In the genomic region with DNA sequence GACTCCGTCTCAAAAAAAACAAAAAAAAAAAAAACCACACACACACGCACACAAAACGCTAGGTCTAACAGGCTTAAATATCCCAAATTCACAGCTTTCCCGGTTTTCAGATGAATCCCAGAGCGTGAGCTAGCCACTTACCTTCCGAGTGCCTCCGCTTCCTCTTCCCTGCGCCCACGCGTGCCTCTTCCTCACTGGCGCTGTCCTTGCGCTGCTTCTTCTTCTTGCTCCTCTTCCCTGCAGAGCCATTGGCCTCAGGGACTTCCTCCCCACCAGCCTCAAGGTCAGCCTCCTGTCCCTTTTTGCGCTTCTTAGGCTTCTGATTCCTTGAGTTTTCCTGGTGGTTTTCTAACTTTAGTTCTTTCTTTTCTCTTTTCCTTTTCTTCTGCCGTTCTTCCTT, we compare ENCODE assay signal across 26 cellular contexts. TPM values are rescaled to one million over a fixed set of nuclear protein-coding genes. Genes with fewer than 3 reads are reported as not detected.
A peak's percentile ranks its signal among the peaks of the same experiment; 100 is the strongest.
DNase-seq lines count a peak whose midpoint lies in the region; ATAC-seq and TF ChIP-seq lines count a peak whose summit lies in the region.
"Had no signal": no experiment of that assay in that cellular context is flagged by ENCODE, and none has a peak within 500 bp of the region (broad histone marks: within the 10 kb centered on the region; RNA-seq: fewer than 3 reads in every experiment).

No MANE protein-coding gene starts in this region.

- H3K9me3 ChIP-seq in CD4-positive, alpha-beta memory T cell (ENCODE audit: control insufficient read depth in 1 of 2, low read length in 2 of 2) = no peaks in the 10 kb centered on the region
- H3K9me3 ChIP-seq: Caco-2, Peyer's patch, SJCRH30 had no signal

- peaks cover 21% of the 10 kb centered on the region for H3K4me1 Mint-ChIP-seq in activated T-cell treated with anti-CD3 and anti-CD28 coated beads, Interleukin-2, amount 50 U/mL, for 24 hours (ENCODE audit: low read depth)
- peaks cover 20 to 23% (median 20%) of the 10 kb centered on the region in 4 donors for H3K4me1 Mint-ChIP-seq in CD4-positive, alpha-beta memory T cell
- peaks cover 20% of the 10 kb centered on the region for H3K4me1 Mint-ChIP-seq in activated naive CD8-positive, alpha-beta T cell treated with anti-CD3 and anti-CD28 coated beads, Interleukin-2, amount 50 U/mL, for 24 hours
- H3K4me1 Mint-ChIP-seq in progenitor cell of endocrine pancreas (ENCODE audit: low read depth) = peaks cover 4% of the 10 kb centered on the region

- no peak overlapping the region for H3K27ac ChIP-seq in CD4-positive, alpha-beta memory T cell (ENCODE audit: low read depth, low read length)
- H3K27ac ChIP-seq: Peyer's patch, SJCRH30 had no signal

- CTCF ChIA-PET in CD4-positive, alpha-beta memory T cell (lab: Charles Lee; ENCODE audit: partially characterized antibody) = interaction anchor here (0.7 to 4.1 kb wide), 5 partner anchors 9 to 23 kb away, joined by 3 to 21 read pairs (median 4); no protein-coding TSS in a partner anchor

- POLR2A ChIA-PET in CD4-positive, alpha-beta memory T cell (lab: Charles Lee; ENCODE audit: partially characterized antibody) = interaction anchor here (0.9 kb wide), 1 partner anchor 14 kb away, joined by 3 read pairs; no protein-coding TSS in a partner anchor

- peaks cover 99% of the 10 kb centered on the region for H3K36me3 Mint-ChIP-seq in activated T-cell treated with anti-CD3 and anti-CD28 coated beads, Interleukin-2, amount 50 U/mL, for 24 hours (ENCODE audit: low read depth)
- H3K36me3 Mint-ChIP-seq in CD4-positive, alpha-beta memory T cell = peaks cover 55 to 78% of the 10 kb centered on the region in 2 donors
- H3K36me3 Mint-ChIP-seq in activated naive CD8-positive, alpha-beta T cell treated with anti-CD3 and anti-CD28 coated beads, Interleukin-2, amount 50 U/mL, for 24 hours (ENCODE audit: low read depth) = peaks cover 66% of the 10 kb centered on the region
- peaks cover 24% of the 10 kb centered on the region for H3K36me3 Mint-ChIP-seq in progenitor cell of endocrine pancreas (ENCODE audit: insufficient read depth)

- peaks cover 45% of the 10 kb centered on the region for H3K36me3 ChIP-seq in CD4-positive, alpha-beta memory T cell (ENCODE audit: insufficient read depth, low read length)

- peak overlapping the region; percentile 14 for H3K27ac Mint-ChIP-seq in activated T-cell treated with anti-CD3 and anti-CD28 coated beads, Interleukin-2, amount 50 U/mL, for 24 hours
- H3K27ac Mint-ChIP-seq in CD4-positive, alpha-beta memory T cell = peak overlapping the region in 4 of 7 donors; percentile 9 to 91 (median 60)
- H3K27ac Mint-ChIP-seq in activated naive CD8-positive, alpha-beta T cell treated with anti-CD3 and anti-CD28 coated beads, Interleukin-2, amount 50 U/mL, for 24 hours = peak overlapping the region; percentile 53
- peak overlapping the region; percentile 68 for H3K27ac Mint-ChIP-seq in progenitor cell of endocrine pancreas

- TF ChIP-seq CTCF in progenitor cell of endocrine pancreas (IDR thresholded peaks at IDR 0.05; ENCODE audit: unreplicated experiment) = no peak

- no peaks in the 10 kb centered on the region for H3K27me3 ChIP-seq in CD4-positive, alpha-beta memory T cell (ENCODE audit: insufficient read depth, low read length)
- H3K27me3 ChIP-seq: Peyer's patch, SJCRH30 had no signal

- H3K4me1 ChIP-seq in CD4-positive, alpha-beta memory T cell (ENCODE audit: insufficient read depth, low read length) = peaks cover 23% of the 10 kb centered on the region
- H3K4me1 ChIP-seq: Caco-2, Peyer's patch, SJCRH30 had no signal

- no peak for DNase-seq in activated T-cell treated with anti-CD3 and anti-CD28 coated beads, Interleukin-2, amount 50 U/mL, for 24 hours
- no peak for DNase-seq in activated T-cell treated with anti-CD3 and anti-CD28 coated beads, Interleukin-2, amount 50 U/mL, for 1 hour
- DNase-seq in CD4-positive, alpha-beta memory T cell = no peak
- DNase-seq in activated naive CD8-positive, alpha-beta T cell treated with anti-CD3 and anti-CD28 coated beads, Interleukin-2, amount 50 U/mL, for 24 hours = no peak
- DNase-seq in progenitor cell of endocrine pancreas (ENCODE audit: low spot score, unreplicated experiment) = no peak
- DNase-seq in NCI-H128 (lab: John Stamatoyannopoulos, UW; ENCODE audit: unreplicated experiment) = no peak
- DNase-seq in stimulated activated CD4-positive, alpha-beta T cell treated with anti-CD3 and anti-CD28 coated beads, Interleukin-4, amount 100 ng/mL, for 1 hour = no peak
- DNase-seq: AML-193, C1 segment of cervical spinal cord, Caco-2, DMS 273 treated with DMSO at 0.1 percent for 48 hours, DND-41, H7, Karpas-422, NCI-H1417, NCI-H1694 treated with DMSO at 0.1 percent for 48 hours, NCI-H446, NCI-H526, Peyer's patch, SJCRH30 had no signal

- no peak for ATAC-seq in activated naive CD8-positive, alpha-beta T cell treated with anti-CD3 and anti-CD28 coated beads, Interleukin-2, amount 50 U/mL, for 24 hours
- no peak for ATAC-seq in HG02763 (IDR thresholded peaks at IDR 0.05; ENCODE audit: unreplicated experiment)
- ATAC-seq: GM12878 had no signal

- H3K27me3 Mint-ChIP-seq in activated T-cell treated with anti-CD3 and anti-CD28 coated beads, Interleukin-2, amount 50 U/mL, for 24 hours = no peaks in the 10 kb centered on the region
- H3K27me3 Mint-ChIP-seq in CD4-positive, alpha-beta memory T cell = no peaks in the 10 kb centered on the region
- no peaks in the 10 kb centered on the region for H3K27me3 Mint-ChIP-seq in activated naive CD8-positive, alpha-beta T cell treated with anti-CD3 and anti-CD28 coated beads, Interleukin-2, amount 50 U/mL, for 24 hours
- H3K27me3 Mint-ChIP-seq in progenitor cell of endocrine pancreas = no peaks in the 10 kb centered on the region

- no peak overlapping the region for H3K4me3 ChIP-seq in CD4-positive, alpha-beta memory T cell (ENCODE audit: low read length in 2 of 2)
- H3K4me3 ChIP-seq: GM12878, Peyer's patch, SJCRH30 had no signal

- H3K4me3 Mint-ChIP-seq in activated T-cell treated with anti-CD3 and anti-CD28 coated beads, Interleukin-2, amount 50 U/mL, for 24 hours = no peak overlapping the region
- no peak overlapping the region for H3K4me3 Mint-ChIP-seq in CD4-positive, alpha-beta memory T cell
- no peak overlapping the region for H3K4me3 Mint-ChIP-seq in activated naive CD8-positive, alpha-beta T cell treated with anti-CD3 and anti-CD28 coated beads, Interleukin-2, amount 50 U/mL, for 24 hours
- H3K4me3 Mint-ChIP-seq in progenitor cell of endocrine pancreas (ENCODE audit: low read depth) = no peak overlapping the region

- H3K9me3 Mint-ChIP-seq in activated T-cell treated with anti-CD3 and anti-CD28 coated beads, Interleukin-2, amount 50 U/mL, for 24 hours = no peaks in the 10 kb centered on the region
- peaks cover 0 to 2% (median 0%) of the 10 kb centered on the region in 8 donors for H3K9me3 Mint-ChIP-seq in CD4-positive, alpha-beta memory T cell
- no peaks in the 10 kb centered on the region for H3K9me3 Mint-ChIP-seq in activated naive CD8-positive, alpha-beta T cell treated with anti-CD3 and anti-CD28 coated beads, Interleukin-2, amount 50 U/mL, for 24 hours
- H3K9me3 Mint-ChIP-seq in progenitor cell of endocrine pancreas (ENCODE audit: low read depth) = no peaks in the 10 kb centered on the region

- intact Hi-C loops in CD4-positive, alpha-beta memory T cell (cut with micrococcal nuclease) = no loop called here

RNA-seq across cellular contexts. Expression of gene LYAR, which starts 15.7 kb away (rescaled TPM):
- total RNA-seq in CD4-positive, alpha-beta memory T cell = 10 to 100 TPM; 74.5 to 79.8 TPM
- polyA plus RNA-seq in CD4-positive, alpha-beta memory T cell = 10 to 100 TPM; 59.1 to 66.5 TPM
- 18.7 and 20.4 TPM in 2 replicates for total RNA-seq in progenitor cell of endocrine pancreas

RNA-seq across cellular contexts. Expression of gene ZBTB49, which starts 15.8 kb away (rescaled TPM):
- 10 to 100 TPM; 18.5 to 20.0 TPM for total RNA-seq in CD4-positive, alpha-beta memory T cell
- 1 to 10 TPM; 5.3 to 6.0 TPM for polyA plus RNA-seq in CD4-positive, alpha-beta memory T cell
- total RNA-seq in progenitor cell of endocrine pancreas = 10.0 and 12.5 TPM in 2 replicates

RNA-seq across cellular contexts. Expression of gene TMEM128, which starts 26.2 kb away (rescaled TPM):
- total RNA-seq in CD4-positive, alpha-beta memory T cell = 10 to 100 TPM; 20.0 to 20.7 TPM
- 10 to 100 TPM; 40.2 to 51.5 TPM for polyA plus RNA-seq in CD4-positive, alpha-beta memory T cell
- total RNA-seq in progenitor cell of endocrine pancreas = 22.5 and 24.5 TPM in 2 replicates

RNA-seq across cellular contexts. Expression of gene OTOP1, which starts 47.5 kb away (rescaled TPM):
- total RNA-seq in CD4-positive, alpha-beta memory T cell = not detected
- polyA plus RNA-seq in CD4-positive, alpha-beta memory T cell = not detected
- not detected in 2 replicates for total RNA-seq in progenitor cell of endocrine pancreas
- total RNA-seq: A172, Caco-2, GM12878, H7, MCF 10A, OCI-LY7, Peyer's patch, SJCRH30 had no signal
- polyA plus RNA-seq: AG04450, GM12878 had no signal

Comparison
In these comparisons a context has a peak if more than half of its experiments do, and no peak if none do; other contexts are left out.
1. H3K27ac Mint-ChIP-seq: peak in every context shown above with its lines; median percentile 68 in progenitor cell of endocrine pancreas; 60 in CD4-positive, alpha-beta memory T cell; 53 in activated naive CD8-positive, alpha-beta T cell treated with anti-CD3 and anti-CD28 coated beads, Interleukin-2, amount 50 U/mL, for 24 hours; 14 in activated T-cell treated with anti-CD3 and anti-CD28 coated beads, Interleukin-2, amount 50 U/mL, for 24 hours.